In the genomic region with DNA sequence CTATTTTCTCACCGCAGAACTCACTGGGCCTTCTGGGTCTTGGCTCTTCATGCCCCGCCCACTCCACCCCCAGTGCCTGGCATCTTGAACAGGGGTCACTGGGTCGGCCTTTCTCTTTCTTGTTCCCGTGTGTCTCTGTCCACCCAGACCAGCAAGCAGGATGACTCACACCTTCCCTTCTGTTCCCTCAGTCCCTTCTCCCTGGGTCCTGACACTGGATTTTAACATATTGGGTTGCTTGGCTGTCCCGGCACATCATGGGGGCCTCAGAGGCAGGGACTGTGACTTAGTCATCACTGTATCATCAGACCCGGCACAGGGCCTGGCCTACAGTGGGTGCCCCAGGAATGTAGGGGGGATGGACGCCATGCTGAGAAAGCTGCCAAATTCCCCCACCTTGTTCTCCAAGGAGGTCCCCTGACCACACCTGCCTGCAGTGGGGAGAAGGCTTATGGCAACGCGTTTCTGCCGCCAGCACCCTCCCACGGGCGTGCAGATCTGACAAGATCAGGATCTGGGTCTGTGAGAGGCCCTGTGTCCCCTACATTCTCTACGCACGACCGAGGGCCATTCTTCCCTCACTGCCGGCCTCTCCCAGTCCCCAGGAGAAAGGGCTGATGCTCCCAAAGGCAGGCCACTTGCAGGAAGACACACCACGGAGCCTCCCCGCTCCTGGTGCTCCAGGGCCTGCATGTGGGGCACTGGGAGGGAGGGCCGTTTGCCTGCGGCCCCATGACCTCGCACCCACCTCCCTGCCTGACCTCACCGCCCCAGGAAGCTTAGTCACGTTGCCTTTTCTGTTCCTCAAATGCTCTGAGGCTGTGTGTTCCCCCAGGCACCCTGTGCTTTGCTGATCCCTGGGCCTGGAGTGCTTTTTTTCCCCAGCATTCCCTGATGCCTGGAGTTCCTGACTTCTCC, we compare ENCODE assay signal across 11 cellular contexts.
DNase-seq lines count a peak whose midpoint lies in the region; ATAC-seq, FAIRE-seq and TF ChIP-seq lines count a peak whose summit lies in the region.
"Had no signal": no experiment of that assay in that cellular context is flagged by ENCODE, and none has a peak within 500 bp of the region (broad histone marks: within the 10 kb centered on the region; RNA-seq: fewer than 3 reads in every experiment).

No MANE protein-coding gene starts in this region.

- no peak overlapping the region for H3K4me2 ChIP-seq in H1 (ENCODE audit: insufficient read depth in 1 of 2, low read depth in 2 of 2, low read length in 2 of 2)

- H2BK20ac ChIP-seq in H1 (ENCODE audit: low read length): no peak overlapping the region

- H3K27me3 ChIP-seq in Panc1 (ENCODE audit: control insufficient read depth, insufficient read depth, low read length) (no peaks in the 10 kb centered on the region), H1 (replicated peaks in 1 of 4; ENCODE audit: control insufficient read depth in 3 of 4, extremely low read depth in 1 of 4, insufficient read depth in 3 of 4, low read length in 3 of 4) (no peaks in the 10 kb centered on the region)
- H3K27me3 ChIP-seq in CD4-positive, alpha-beta memory T cell (ENCODE audit: insufficient read depth, low read length): no peaks in the 10 kb centered on the region
- H3K27me3 ChIP-seq: gastrocnemius medialis had no signal

- no peak overlapping the region for H3K14ac ChIP-seq in H1 (ENCODE audit: insufficient read length)

- peak overlapping the region; percentile 12; the same call in 1 of the 2 replicates for H4K8ac ChIP-seq in H1 (ENCODE audit: extremely low read depth, insufficient read depth, low read length)

- TF ChIP-seq EP300 in H1 (IDR thresholded peaks at IDR 0.05; ENCODE audit: borderline replicate concordance in 1 of 2, low read depth in 2 of 2, low read length in 2 of 2): no peak

- ATAC-seq in Panc1 (peak; percentile 50; the same call in 1 of the 2 replicates), HG03469 (IDR thresholded peaks at IDR 0.05; ENCODE audit: unreplicated experiment) (no peak), HG03139 (IDR thresholded peaks at IDR 0.05; ENCODE audit: unreplicated experiment) (no peak), GM21786 (IDR thresholded peaks at IDR 0.05; ENCODE audit: unreplicated experiment) (no peak)
- ATAC-seq: gastrocnemius medialis had no signal

- H3K27ac Mint-ChIP-seq in nephron: peak overlapping the region; percentile 25 to 68 (median 39)
- no peak overlapping the region for H3K27ac Mint-ChIP-seq in CD4-positive, alpha-beta memory T cell

- WGBS in H1 (ENCODE audit: extremely low coverage in 1 of 2, insufficient coverage in 1 of 2, insufficient read length in 1 of 2, insufficient replicate concordance in 2 of 2, low coverage in 1 of 2, low lambda C conversion rate in 2 of 2, missing lambda C conversion rate in 1 of 2), 2 experiments: 78% methylated on average over 22 of the region's 23 CpGs; no CpG with 5 or more reads in 1 of the 2 experiments

- no peak overlapping the region for H2BK15ac ChIP-seq in H1 (ENCODE audit: low read length)

- no peak overlapping the region for H2BK12ac ChIP-seq in H1 (ENCODE audit: low read depth, low read length)

- H3K27me3 Mint-ChIP-seq in nephron (ENCODE audit: low read depth): no peaks in the 10 kb centered on the region
- H3K27me3 Mint-ChIP-seq in CD4-positive, alpha-beta memory T cell: no peaks in the 10 kb centered on the region

- H3K36me3 ChIP-seq in Panc1 (ENCODE audit: control insufficient read depth, insufficient read depth, low read length) (no peaks in the 10 kb centered on the region), H1 (ENCODE audit: control insufficient read depth in 2 of 4, insufficient read depth in 4 of 4, low read length in 3 of 4) (no peaks in the 10 kb centered on the region)
- H3K36me3 ChIP-seq in CD4-positive, alpha-beta memory T cell (ENCODE audit: insufficient read depth, low read length): no peaks in the 10 kb centered on the region
- H3K36me3 ChIP-seq: gastrocnemius medialis had no signal

- H3K27ac ChIP-seq in Panc1 (ENCODE audit: low read length): no peak overlapping the region
- no peak overlapping the region for H3K27ac ChIP-seq in H1 (ENCODE audit: low read depth, low read length)
- no peak overlapping the region for H3K27ac ChIP-seq in CD4-positive, alpha-beta memory T cell (ENCODE audit: low read depth, low read length)
- H3K27ac ChIP-seq: gastrocnemius medialis had no signal

- no peaks in the 10 kb centered on the region for H3K23me2 ChIP-seq in H1 (ENCODE audit: low read depth, low read length)

- no peak overlapping the region for H2BK120ac ChIP-seq in H1 (replicated peaks; ENCODE audit: low read depth, low read length)

- no peak overlapping the region for H2AK5ac ChIP-seq in H1 (ENCODE audit: low read depth, low read length)

- no peaks in the 10 kb centered on the region for H3K79me2 ChIP-seq in H1 (ENCODE audit: control insufficient read depth in 1 of 2, insufficient read depth in 2 of 2, low read length in 2 of 2)

- H3K4me3 ChIP-seq in Panc1 (ENCODE audit: low read depth in 2 of 2, low read length in 2 of 2) (no peak overlapping the region), H1 (ENCODE audit: extremely low read depth in 1 of 4, insufficient read depth in 2 of 4, low read depth in 3 of 4, low read length in 4 of 4) (no peak overlapping the region)
- no peak overlapping the region for H3K4me3 ChIP-seq in CD4-positive, alpha-beta memory T cell (ENCODE audit: low read length in 2 of 2)
- H3K4me3 ChIP-seq: gastrocnemius medialis had no signal

- no peak overlapping the region for H3K18ac ChIP-seq in H1 (ENCODE audit: extremely low read depth, low read length)

- TF ChIP-seq CTCF in Panc1 (IDR thresholded peaks at IDR 0.05): no peak
- TF ChIP-seq CTCF in H1 (IDR thresholded peaks at IDR 0.05; ENCODE audit: control extremely low read depth in 1 of 3, insufficient read depth in 1 of 3, low read depth in 1 of 3, low read length in 3 of 3): no peak
- TF ChIP-seq CTCF in nephron (IDR thresholded peaks at IDR 0.05; ENCODE audit: unreplicated experiment in 3 of 3): no peak

- H3K9me3 Mint-ChIP-seq in nephron: no peaks in the 10 kb centered on the region
- H3K9me3 Mint-ChIP-seq in CD4-positive, alpha-beta memory T cell: no peaks in the 10 kb centered on the region

- TF ChIP-seq POLR2A in H1 (IDR thresholded peaks at IDR 0.05; ENCODE audit: control extremely low read depth in 1 of 2, low read depth in 2 of 2, low read length in 2 of 2): no peak

- intact Hi-C loops in Panc1 (cut with micrococcal nuclease; ENCODE audit: unreplicated experiment): no loop called here
- intact Hi-C loops in CD4-positive, alpha-beta memory T cell (cut with micrococcal nuclease): no loop called here

- H2AFZ ChIP-seq in H1 (ENCODE audit: low read length): no peak overlapping the region

- no peak overlapping the region for H4K5ac ChIP-seq in H1 (ENCODE audit: insufficient read length, low read depth, low read length)

- H3K4me1 ChIP-seq in Panc1 (ENCODE audit: control insufficient read depth, insufficient read depth, low read length) (no peaks in the 10 kb centered on the region), H1 (replicated peaks in 1 of 4; ENCODE audit: control insufficient read depth in 3 of 4, insufficient read depth in 4 of 4, low read length in 3 of 4) (peaks cover 0 to 6% (median 2%) of the 10 kb centered on the region in 4 experiments; a peak in 5 of 7 replicates)
- H3K4me1 ChIP-seq in CD4-positive, alpha-beta memory T cell (ENCODE audit: insufficient read depth, low read length): no peaks in the 10 kb centered on the region
- H3K4me1 ChIP-seq: gastrocnemius medialis had no signal

- H3K79me1 ChIP-seq in H1 (ENCODE audit: low read depth, low read length): no peaks in the 10 kb centered on the region

- DNase-seq in GM04503 (ENCODE audit: low read depth) (peak; percentile 71), Panc1 (ENCODE audit: low read depth, low spot score) (no peak), H1 (ENCODE audit: low read depth in 1 of 2, low spot score in 2 of 2) (no peak)
- DNase-seq in CD4-positive, alpha-beta memory T cell: no peak
- DNase-seq: gastrocnemius medialis, GDM1, RPMI8226 had no signal

- no peak overlapping the region for H3K4me3 Mint-ChIP-seq in nephron
- H3K4me3 Mint-ChIP-seq in CD4-positive, alpha-beta memory T cell: no peak overlapping the region

- POLR2A ChIA-PET in Panc1 (lab: Charles Lee): interaction anchor here (0.7 kb wide), 1 partner anchor 12 kb away, joined by 4 read pairs; no protein-coding TSS in a partner anchor
- POLR2A ChIA-PET in H1 (lab: Charles Lee; ENCODE audit: partially characterized antibody): no interaction called here
- POLR2A ChIA-PET in CD4-positive, alpha-beta memory T cell (lab: Charles Lee; ENCODE audit: partially characterized antibody): no interaction called here

- H3K9me3 ChIP-seq in Panc1 (ENCODE audit: control insufficient read depth, insufficient read depth, low read depth, low read length) (no peaks in the 10 kb centered on the region), H1 (ENCODE audit: insufficient read depth in 2 of 2, low read depth in 1 of 2, low read length in 1 of 2) (no peaks in the 10 kb centered on the region)
- H3K9me3 ChIP-seq in CD4-positive, alpha-beta memory T cell (ENCODE audit: control insufficient read depth in 1 of 2, low read length in 2 of 2): no peaks in the 10 kb centered on the region
- H3K9me3 ChIP-seq: gastrocnemius medialis had no signal

- peak overlapping the region; percentile 4 for H4K91ac ChIP-seq in H1 (replicated peaks; ENCODE audit: insufficient read length, low read length)

- no peak overlapping the region for H3K9ac ChIP-seq in H1 (replicated peaks in 1 of 4; ENCODE audit: extremely low read depth in 1 of 4, low read depth in 3 of 4, low read length in 3 of 4)

- peaks cover 0 to 1% of the 10 kb centered on the region in 2 experiments for H4K20me1 ChIP-seq in H1 (replicated peaks in 1 of 2; ENCODE audit: control insufficient read depth in 1 of 2, insufficient read depth in 2 of 2, low read length in 2 of 2)

- no peak overlapping the region for H3K56ac ChIP-seq in H1 (replicated peaks; ENCODE audit: insufficient read length, low read depth, low read length)

- CTCF ChIA-PET in Panc1 (lab: Charles Lee) (no interaction called here), H1 (lab: Charles Lee; ENCODE audit: partially characterized antibody) (interaction anchor here (0.6 to 1.3 kb wide), 5 partner anchors 25 to 132 kb away, joined by 3 to 5 read pairs (median 3); no protein-coding TSS in a partner anchor)
- CTCF ChIA-PET in CD4-positive, alpha-beta memory T cell (lab: Charles Lee; ENCODE audit: partially characterized antibody): no interaction called here

- H3K4ac ChIP-seq in H1 (replicated peaks; ENCODE audit: insufficient read length, low read depth, low read length): no peak overlapping the region

- in situ Hi-C loops in Panc1 (cut with HindIII; ENCODE audit: low pct_unique_long_range_greater_than_20kb, low sequenced_read_pairs): no loop called here

- FAIRE-seq in H1 (lab: Jason Lieb, UNC): no peak

- peaks cover 4% of the 10 kb centered on the region for H3K36me3 Mint-ChIP-seq in nephron (ENCODE audit: low read depth)
- no peaks in the 10 kb centered on the region for H3K36me3 Mint-ChIP-seq in CD4-positive, alpha-beta memory T cell

- no TSS peak for BruUV-seq in Panc1 (replicated peaks; lab: Mats Ljungman, UMichigan)

- peaks cover 13% of the 10 kb centered on the region for H3K4me1 Mint-ChIP-seq in nephron
- no peaks in the 10 kb centered on the region for H3K4me1 Mint-ChIP-seq in CD4-positive, alpha-beta memory T cell

- 0 out of 2 replicates have a peak overlapping the region, but pooled peaks have one; percentile 2 for H2BK5ac ChIP-seq in H1 (ENCODE audit: low read depth, low read length)

- no peak for TF ChIP-seq RAD21 in H1 (IDR thresholded peaks at IDR 0.05 in 1 of 2, conservative IDR thresholded peaks at IDR 0.05 in 1 of 2; ENCODE audit: low read depth in 2 of 2, low read length in 2 of 2)

- no peak overlapping the region for H3K23ac ChIP-seq in H1 (ENCODE audit: insufficient read length)

Comparison
In these comparisons a context has a peak if more than half of its experiments do, and no peak if none do; other contexts are left out.
1. H3K27ac Mint-ChIP-seq: peak in nephron (3 of 3); none in CD4-positive, alpha-beta memory T cell (0 of 7).